ENCODE assay signal across 10 cellular contexts in genomic region chr1:59062743-59063142, GRCh38.
DNase-seq lines count a peak whose midpoint lies in the region; ATAC-seq and TF ChIP-seq lines count a peak whose summit lies in the region.
"Had no signal": no experiment of that assay in that cellular context is flagged by ENCODE, and none has a peak within 500 bp of the region (broad histone marks: within the 10 kb centered on the region; RNA-seq: fewer than 3 reads in every experiment).

No MANE protein-coding gene starts in this region.

- H3K27ac Mint-ChIP-seq in CD8-positive, alpha-beta T cell: peak overlapping the region; percentile 79
- H3K27ac Mint-ChIP-seq in nephron: peak overlapping the region in 2 of 3 experiments; percentile 87 to 89

- intact Hi-C loops in CD8-positive, alpha-beta T cell (cut with DNase I, micrococcal nuclease): no loop called here
- intact Hi-C loops in PC-9 (cut with micrococcal nuclease; ENCODE audit: unreplicated experiment) (no loop called here), esophagus muscularis mucosa (cut with DNase I) (no loop called here)

- H3F3A ChIP-seq in PC-9 (ENCODE audit: insufficient read depth, low read depth): no peaks in the 10 kb centered on the region

- TF ChIP-seq CTCF in CD8-positive, alpha-beta T cell (IDR thresholded peaks at IDR 0.05): no peak
- TF ChIP-seq CTCF in PC-9 (conservative IDR thresholded peaks at IDR 0.05) (no peak), esophagus muscularis mucosa (IDR thresholded peaks at IDR 0.05) (no peak), nephron (IDR thresholded peaks at IDR 0.05; ENCODE audit: unreplicated experiment in 3 of 3) (no peak)

- no peaks in the 10 kb centered on the region for H3K9me3 ChIP-seq in CD8-positive, alpha-beta T cell (ENCODE audit: low read length)
- H3K9me3 ChIP-seq in PC-9 (ENCODE audit: insufficient read depth, low read depth) (no peaks in the 10 kb centered on the region), esophagus muscularis mucosa (no peaks in the 10 kb centered on the region)

- H3K36me3 ChIP-seq in CD8-positive, alpha-beta T cell (ENCODE audit: insufficient read depth, low read length): no peaks in the 10 kb centered on the region
- no peaks in the 10 kb centered on the region for H3K36me3 ChIP-seq in PC-9 (ENCODE audit: low read depth)
- H3K36me3 ChIP-seq in esophagus muscularis mucosa: no peaks in the 10 kb centered on the region
- H3K36me3 ChIP-seq: cardiac muscle cell had no signal

- no peak for TF ChIP-seq POLR2A in esophagus muscularis mucosa (IDR thresholded peaks at IDR 0.05; ENCODE audit: low read depth)

- no peaks in the 10 kb centered on the region for H3K79me2 ChIP-seq in PC-9 (ENCODE audit: low read depth)

- no peaks in the 10 kb centered on the region for H3K27me3 ChIP-seq in CD8-positive, alpha-beta T cell (ENCODE audit: insufficient read depth, low read length)
- H3K27me3 ChIP-seq in PC-9 (ENCODE audit: insufficient read depth, low read depth): no peaks in the 10 kb centered on the region
- no peaks in the 10 kb centered on the region for H3K27me3 ChIP-seq in esophagus muscularis mucosa

- H3K27me3 Mint-ChIP-seq in CD8-positive, alpha-beta T cell (ENCODE audit: low read depth): no peaks in the 10 kb centered on the region
- peaks cover 6% of the 10 kb centered on the region for H3K27me3 Mint-ChIP-seq in nephron (ENCODE audit: low read depth)

- ATAC-seq in CD8-positive, alpha-beta T cell: no peak
- no peak for ATAC-seq in HG03439 (IDR thresholded peaks at IDR 0.05; ENCODE audit: unreplicated experiment)
- ATAC-seq in GM21576 (IDR thresholded peaks at IDR 0.05; ENCODE audit: unreplicated experiment): no peak

- no peaks in the 10 kb centered on the region for H4K20me1 ChIP-seq in PC-9 (ENCODE audit: insufficient read depth)

- WGBS in esophagus muscularis mucosa: 55% methylated on average over 5 of the region's 5 CpGs

- POLR2A ChIA-PET in CD8-positive, alpha-beta T cell (lab: Charles Lee): interaction anchor here (0.6 to 1.5 kb wide), 4 partner anchors 17 to 224 kb away, joined by 3 to 5 read pairs (median 4); no protein-coding TSS in a partner anchor
- POLR2A ChIA-PET in PC-9 (lab: Charles Lee; ENCODE audit: unreplicated experiment): interaction anchor here (0.5 kb wide), 1 partner anchor 245 kb away, joined by 3 read pairs; no protein-coding TSS in a partner anchor

- no TSS peak for BruUV-seq in PC-9 (replicated peaks; lab: Mats Ljungman, UMichigan)

- H3K27ac ChIP-seq in CD8-positive, alpha-beta T cell (ENCODE audit: low read depth, low read length): no peak overlapping the region
- H3K27ac ChIP-seq in PC-9: no peak overlapping the region
- H3K27ac ChIP-seq in esophagus muscularis mucosa (replicated peaks in 1 of 4): peak overlapping the region; percentile 56 to 69 (median 66)
- H3K27ac ChIP-seq: cardiac muscle cell had no signal

- H3K4me1 Mint-ChIP-seq in CD8-positive, alpha-beta T cell (ENCODE audit: low read depth): peaks cover 40% of the 10 kb centered on the region
- peaks cover 38% of the 10 kb centered on the region for H3K4me1 Mint-ChIP-seq in nephron

- peaks cover 24% of the 10 kb centered on the region for H3K4me1 ChIP-seq in CD8-positive, alpha-beta T cell (ENCODE audit: insufficient read depth, low read length)
- peaks cover 24% of the 10 kb centered on the region for H3K4me1 ChIP-seq in PC-9 (replicated peaks; ENCODE audit: insufficient read depth)
- H3K4me1 ChIP-seq in esophagus muscularis mucosa: peaks cover 1 to 16% (median 13%) of the 10 kb centered on the region in 4 donors

- no peak overlapping the region for H2AFZ ChIP-seq in PC-9

- no peaks in the 10 kb centered on the region for H3K36me3 Mint-ChIP-seq in CD8-positive, alpha-beta T cell
- H3K36me3 Mint-ChIP-seq in nephron (ENCODE audit: low read depth): no peaks in the 10 kb centered on the region

- H3K9me3 Mint-ChIP-seq in CD8-positive, alpha-beta T cell: no peaks in the 10 kb centered on the region
- no peaks in the 10 kb centered on the region for H3K9me3 Mint-ChIP-seq in nephron

- TF ChIP-seq EP300 in esophagus muscularis mucosa (IDR thresholded peaks at IDR 0.05): no peak

- no peak for DNase-seq in CD8-positive, alpha-beta T cell
- DNase-seq in PC-9 (no peak), esophagus muscularis mucosa (ENCODE audit: extremely low spot score) (no peak), superior temporal gyrus (ENCODE audit: extremely low spot score) (no peak)
- DNase-seq in stimulated activated naive CD4-positive, alpha-beta T cell treated with Interleukin-2 at 50 U/mL for 16 hours (lab: John Stamatoyannopoulos, UW): no peak
- DNase-seq: NCI-H1694 had no signal

- H3K4me3 Mint-ChIP-seq in CD8-positive, alpha-beta T cell: no peak overlapping the region
- H3K4me3 Mint-ChIP-seq in nephron: peak overlapping the region in 2 of 3 experiments; percentile 17 to 53

- peak overlapping the region; percentile 12; the same call in 1 of the 2 replicates for H3K4me2 ChIP-seq in PC-9

- CTCF ChIA-PET in CD8-positive, alpha-beta T cell (lab: Charles Lee): interaction anchor here (1.0 to 1.5 kb wide), 6 partner anchors 8 to 637 kb away, joined by 3 to 5 read pairs (median 4); partner anchors contain the start of gene JUN
- CTCF ChIA-PET in PC-9 (lab: Charles Lee): no interaction called here

- no peak overlapping the region for H3K4me3 ChIP-seq in CD8-positive, alpha-beta T cell (ENCODE audit: low read depth, low read length)
- H3K4me3 ChIP-seq in PC-9 (no peak overlapping the region), esophagus muscularis mucosa (no peak overlapping the region)
- H3K4me3 ChIP-seq: cardiac muscle cell had no signal

- no peaks in the 10 kb centered on the region for H3K9me2 ChIP-seq in PC-9 (ENCODE audit: insufficient read depth)

Comparison
In these comparisons a context has a peak if more than half of its experiments do, and no peak if none do; other contexts are left out.
1. H3K27ac ChIP-seq: peak in esophagus muscularis mucosa (4 of 4); none in CD8-positive, alpha-beta T cell (single experiment) and PC-9 (single experiment).